Comparison of ENCODE assay signal across 14 cellular contexts in the genomic region with DNA sequence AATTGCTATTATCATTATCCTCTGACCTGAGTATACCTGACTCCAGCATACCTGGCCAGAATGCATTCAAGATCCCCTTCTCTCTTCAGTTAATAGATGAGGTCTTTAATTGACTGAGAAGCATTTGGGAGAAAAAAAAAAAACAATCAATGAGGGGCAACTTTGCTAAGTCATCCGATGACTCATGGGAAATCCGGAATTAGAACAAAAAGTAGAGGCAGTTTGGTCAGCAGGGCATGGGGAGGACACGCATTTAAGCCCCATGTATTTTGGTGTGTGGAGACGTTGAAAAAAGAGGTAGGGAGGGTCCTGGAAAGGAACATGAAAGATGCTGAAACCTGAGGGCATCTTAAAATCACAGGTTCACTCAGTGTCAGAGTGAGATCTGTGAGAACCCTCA.
DNase-seq lines count a peak whose midpoint lies in the region; ATAC-seq and TF ChIP-seq lines count a peak whose summit lies in the region.
"Had no signal": no experiment of that assay in that cellular context is flagged by ENCODE, and none has a peak within 500 bp of the region (broad histone marks: within the 10 kb centered on the region; RNA-seq: fewer than 3 reads in every experiment).

No MANE protein-coding gene starts in this region.

- no peaks in the 10 kb centered on the region for H3K36me3 ChIP-seq in aorta (ENCODE audit: control insufficient read depth in 1 of 2, insufficient read depth in 2 of 2, low read length in 1 of 2)
- H3K36me3 ChIP-seq: BLaER1 had no signal

- TF ChIP-seq CTCF in AG04450 (IDR thresholded peaks at IDR 0.05; ENCODE audit: low read depth, low read length) = no peak
- TF ChIP-seq CTCF in cardiac fibroblast (IDR thresholded peaks at IDR 0.05; ENCODE audit: low read depth, low read length) = no peak

- intact Hi-C loops in aorta (cut with DNase I) = loop anchor here in 1 of 2 donors (10.0 kb wide), 1 partner anchor 62 kb away; no protein-coding TSS in a partner anchor

- H3K9me3 ChIP-seq in AG04450 (ENCODE audit: control insufficient read depth, insufficient read depth, low read length) (no peaks in the 10 kb centered on the region), aorta (ENCODE audit: control insufficient read depth, low read length) (no peaks in the 10 kb centered on the region)
- H3K9me3 ChIP-seq: BLaER1 had no signal

- ATAC-seq in aorta (ENCODE audit: low FRiP score) = no peak
- ATAC-seq in GM18870 (IDR thresholded peaks at IDR 0.05; ENCODE audit: unreplicated experiment) = no peak
- ATAC-seq in HG02981 (IDR thresholded peaks at IDR 0.05; ENCODE audit: unreplicated experiment) = no peak
- ATAC-seq: natural killer cell treated with Interleukin-12 subunit alpha and Interleukin-12 subunit beta and Interleukin-15 and Interleukin-18, amount 100 ng/mL, for 72 hours; WTC11 had no signal

- H3K4me3 ChIP-seq in AG04450 (ENCODE audit: low read depth, low read length) = no peak overlapping the region
- no peak overlapping the region for H3K4me3 ChIP-seq in cardiac fibroblast (replicated peaks in 1 of 2; ENCODE audit: low read depth in 2 of 2, low read length in 2 of 2)
- no peak overlapping the region for H3K4me3 ChIP-seq in aorta (ENCODE audit: low read length in 2 of 2)
- H3K4me3 ChIP-seq: BLaER1 had no signal

- H3K27me3 ChIP-seq in AG04450 (ENCODE audit: control insufficient read depth, insufficient read depth, low read length) (no peaks in the 10 kb centered on the region), aorta (ENCODE audit: control insufficient read depth in 1 of 2, insufficient read depth in 2 of 2, low read length in 1 of 2) (no peaks in the 10 kb centered on the region)
- H3K27me3 ChIP-seq: BLaER1 had no signal

- POLR2A ChIA-PET in AG04450 (lab: Yijun Ruan, JAX) = interaction anchor here (0.5 kb wide), 2 partner anchors 579 to 637 kb away, joined by 3 to 8 read pairs; no protein-coding TSS in a partner anchor

- WGBS in aorta, 2 donors = 66 to 74% methylated on average over 4 of the region's 4 CpGs

- peaks cover 0 to 5% of the 10 kb centered on the region in 2 donors for H3K4me1 ChIP-seq in aorta (ENCODE audit: control insufficient read depth in 1 of 2, insufficient read depth in 2 of 2, low read length in 2 of 2)

- DNase-seq in AG04450 (ENCODE audit: low read depth, low spot score) (peak; percentile 48), LHCN-M2 (ENCODE audit: low read depth) (peak; percentile 81), cardiac fibroblast (ENCODE audit: low read depth in 2 of 2) (peak; percentile 51 to 93), kidney tubule cell (ENCODE audit: low spot score) (peak; percentile 47), NCI-H345 (lab: John Stamatoyannopoulos, UW) (no peak), aorta (no peak)
- DNase-seq: activated T-cell treated with anti-CD3 and anti-CD28 coated beads, Interleukin-2, amount 50 U/mL, for 48 hours; MV-4-11; SIG-M5 had no signal

- CTCF ChIA-PET in AG04450 (lab: Charles Lee) = no interaction called here

- peak overlapping the region; percentile 98 for H3K27ac ChIP-seq in AG04450 (ENCODE audit: low read depth, low read length)
- no peak overlapping the region for H3K27ac ChIP-seq in aorta (ENCODE audit: low read depth in 1 of 2, low read length in 2 of 2)
- H3K27ac ChIP-seq: BLaER1 had no signal

Comparison
In these comparisons a context has a peak if more than half of its experiments do, and no peak if none do; other contexts are left out.
1. DNase-seq: peak in AG04450 (single experiment), LHCN-M2 (single experiment), cardiac fibroblast (2 of 2) and kidney tubule cell (single experiment); none in NCI-H345 (single experiment) and aorta (0 of 2).